Comparison of ENCODE assay signal across 16 cellular contexts in genomic region chr19:15286688-15287355, GRCh38. TPM values are rescaled to one million over a fixed set of nuclear protein-coding genes. Genes with fewer than 3 reads are reported as not detected.
A peak's percentile ranks its signal among the peaks of the same experiment; 100 is the strongest.
DNase-seq lines count a peak whose midpoint lies in the region; ATAC-seq and TF ChIP-seq lines count a peak whose summit lies in the region.
"Had no signal": no experiment of that assay in that cellular context is flagged by ENCODE, and none has a peak within 500 bp of the region (broad histone marks: within the 10 kb centered on the region; RNA-seq: fewer than 3 reads in every experiment).

No MANE protein-coding gene starts in this region.

- WGBS in psoas muscle, 3 donors: 42 to 52% (median 49%) methylated on average over 4 of the region's 4 CpGs

- no peaks in the 10 kb centered on the region for H3K9me3 Mint-ChIP-seq in CD8-positive, alpha-beta T cell
- no peaks in the 10 kb centered on the region for H3K9me3 Mint-ChIP-seq in osteocyte (ENCODE audit: unreplicated experiment)
- H3K9me3 Mint-ChIP-seq: activated T-helper 1 cell treated with anti-CD3 and anti-CD28 coated beads, Interleukin-12 subunit alpha, Interleukin-12 subunit beta, Interleukin-2, Interleukin-4 antibody, amounts not matched to agents 30 ng/mL and 10 ng/mL and 1 ng/mL, durations not matched to agents 14 hours and 24 hours and 36 hours had no signal

- H3K4me1 ChIP-seq in CD8-positive, alpha-beta T cell (ENCODE audit: insufficient read depth, low read length): peaks cover 96% of the 10 kb centered on the region
- H3K4me1 ChIP-seq in Karpas-422 (ENCODE audit: low read length): peaks cover 98% of the 10 kb centered on the region
- peaks cover 100% of the 10 kb centered on the region for H3K4me1 ChIP-seq in psoas muscle

- no peak for DNase-seq in CD8-positive, alpha-beta T cell
- DNase-seq in Karpas-422 (peak; percentile 65), osteocyte (ENCODE audit: extremely low spot score, unreplicated experiment) (no peak), psoas muscle (no peak)
- peak; percentile 28 for DNase-seq in central memory CD4-positive, alpha-beta T cell
- DNase-seq: effector CD8-positive, alpha-beta T cell; NCI-H1694; NCI-H226; stimulated activated CD4-positive, alpha-beta T cell treated with anti-CD3 and anti-CD28 coated beads, Interleukin-1b, Interleukin-23, amount 100 ng/mL, for 48 hours; WERI-Rb-1 had no signal

- no peaks in the 10 kb centered on the region for H3K36me3 ChIP-seq in CD8-positive, alpha-beta T cell (ENCODE audit: insufficient read depth, low read length)
- H3K36me3 ChIP-seq in Karpas-422 (ENCODE audit: insufficient read depth, low read length): no peaks in the 10 kb centered on the region
- no peaks in the 10 kb centered on the region for H3K36me3 ChIP-seq in psoas muscle (ENCODE audit: insufficient read depth in 1 of 2, low read depth in 1 of 2)
- H3K36me3 ChIP-seq: vagina had no signal

- intact Hi-C loops in CD8-positive, alpha-beta T cell (cut with DNase I, micrococcal nuclease): loop anchor here in 1 of 2 experiments (5.0 kb wide), 1 partner anchor 35 kb away; no protein-coding TSS in a partner anchor
- intact Hi-C loops in psoas muscle (cut with DNase I): no loop called here

- H3K27me3 ChIP-seq in CD8-positive, alpha-beta T cell (ENCODE audit: insufficient read depth, low read length): no peaks in the 10 kb centered on the region
- H3K27me3 ChIP-seq in Karpas-422 (ENCODE audit: low read length): no peaks in the 10 kb centered on the region
- H3K27me3 ChIP-seq in psoas muscle (ENCODE audit: insufficient read depth in 3 of 3, low read length in 2 of 3): no peaks in the 10 kb centered on the region
- H3K27me3 ChIP-seq: vagina had no signal

- H3K4me3 Mint-ChIP-seq in CD8-positive, alpha-beta T cell: peak overlapping the region; percentile 40
- H3K4me3 Mint-ChIP-seq in osteocyte (ENCODE audit: unreplicated experiment): no peak overlapping the region

- no peak for TF ChIP-seq CTCF in CD8-positive, alpha-beta T cell (IDR thresholded peaks at IDR 0.05)
- TF ChIP-seq CTCF in osteocyte (IDR thresholded peaks at IDR 0.05) (no peak), psoas muscle (IDR thresholded peaks at IDR 0.05) (no peak)

- H3K4me1 Mint-ChIP-seq in CD8-positive, alpha-beta T cell (ENCODE audit: low read depth): peaks cover 95% of the 10 kb centered on the region
- peaks cover 95% of the 10 kb centered on the region for H3K4me1 Mint-ChIP-seq in osteocyte (ENCODE audit: unreplicated experiment)

- CTCF ChIA-PET in CD8-positive, alpha-beta T cell (lab: Charles Lee): no interaction called here

- H3K27ac Mint-ChIP-seq in CD8-positive, alpha-beta T cell: peak overlapping the region; percentile 25
- H3K27ac Mint-ChIP-seq in osteocyte (ENCODE audit: unreplicated experiment): peak overlapping the region; percentile 68

- no peak overlapping the region for H3K4me3 ChIP-seq in CD8-positive, alpha-beta T cell (ENCODE audit: low read depth, low read length)
- peak overlapping the region; percentile 31; the same call in 1 of the 2 replicates for H3K4me3 ChIP-seq in Karpas-422 (ENCODE audit: low read length)
- H3K4me3 ChIP-seq in psoas muscle: no peak overlapping the region
- H3K4me3 ChIP-seq: vagina had no signal

- ATAC-seq in CD8-positive, alpha-beta T cell: no peak
- ATAC-seq in GM21717 (IDR thresholded peaks at IDR 0.05; ENCODE audit: unreplicated experiment) (no peak), psoas muscle (no peak), GM18868 (IDR thresholded peaks at IDR 0.05; ENCODE audit: unreplicated experiment) (no peak)
- ATAC-seq: Right ventricle myocardium inferior had no signal

- peaks cover 62% of the 10 kb centered on the region for H4K20me1 ChIP-seq in Karpas-422 (ENCODE audit: insufficient read depth, low read depth, low read length)

- no peak overlapping the region for H3K27ac ChIP-seq in CD8-positive, alpha-beta T cell (ENCODE audit: low read depth, low read length)
- H3K27ac ChIP-seq in Karpas-422 (ENCODE audit: low read length) (peak overlapping the region; percentile 88), psoas muscle (no peak overlapping the region)
- H3K27ac ChIP-seq: parathyroid adenoma, vagina had no signal

- H3K9ac ChIP-seq in Karpas-422 (ENCODE audit: low read length): peak overlapping the region; percentile 46
- H3K9ac ChIP-seq: parathyroid adenoma had no signal

- peak overlapping the region; percentile 81 for H3K4me2 ChIP-seq in Karpas-422 (ENCODE audit: low read depth, low read length, poor library complexity, severe bottlenecking)

- no peaks in the 10 kb centered on the region for H3K36me3 Mint-ChIP-seq in CD8-positive, alpha-beta T cell
- H3K36me3 Mint-ChIP-seq in osteocyte (ENCODE audit: unreplicated experiment): no peaks in the 10 kb centered on the region

- H3K9me2 ChIP-seq in Karpas-422 (replicated peaks; ENCODE audit: insufficient read depth, low read length): no peaks in the 10 kb centered on the region

- POLR2A ChIA-PET in CD8-positive, alpha-beta T cell (lab: Charles Lee): no interaction called here

- H3K9me3 ChIP-seq in CD8-positive, alpha-beta T cell (ENCODE audit: low read length): no peaks in the 10 kb centered on the region
- H3K9me3 ChIP-seq in Karpas-422 (ENCODE audit: low read length): no peaks in the 10 kb centered on the region
- no peaks in the 10 kb centered on the region for H3K9me3 ChIP-seq in psoas muscle
- H3K9me3 ChIP-seq: vagina had no signal

- H3K79me2 ChIP-seq in Karpas-422 (ENCODE audit: low read length): peaks cover 97% of the 10 kb centered on the region

- no peaks in the 10 kb centered on the region for H3K27me3 Mint-ChIP-seq in CD8-positive, alpha-beta T cell (ENCODE audit: low read depth)
- H3K27me3 Mint-ChIP-seq in osteocyte (ENCODE audit: unreplicated experiment): no peaks in the 10 kb centered on the region

- no peak overlapping the region for H2AFZ ChIP-seq in Karpas-422 (ENCODE audit: low read length)
- H2AFZ ChIP-seq: parathyroid adenoma had no signal

RNA-seq across cellular contexts. Expression of gene BRD4, which starts 45.5 kb away (rescaled TPM):
- total RNA-seq in CD8-positive, alpha-beta T cell: 100 to 1,000 TPM; 123 to 128 TPM
- total RNA-seq in Karpas-422 (2014; rRNA removed; shearing (Covaris generic); ENCODE audit: low replicate concordance): 41.4 and 58.6 TPM in 2 replicates
- 142 and 143 TPM in 2 replicates for total RNA-seq in osteocyte
- 100 to 1,000 TPM in 2 of 4 donors, 10 to 100 TPM in 2; 65.3 to 120 (median 101) TPM for total RNA-seq in psoas muscle
- 100 to 1,000 TPM in 1 of 3 donors, 10 to 100 TPM in 2; 42.6 to 107 (median 45.6) TPM for polyA plus RNA-seq in psoas muscle

RNA-seq across cellular contexts. Expression of gene EPHX3, which starts 54.6 kb away (rescaled TPM):
- under 1 TPM; 0.19 to 0.62 TPM for total RNA-seq in CD8-positive, alpha-beta T cell
- 0.11 and 1.6 TPM in 2 replicates for total RNA-seq in Karpas-422 (2014; rRNA removed; shearing (Covaris generic); ENCODE audit: low replicate concordance)
- total RNA-seq in osteocyte (not detected in 2 replicates), psoas muscle (under 1 TPM in 2 of 4 donors, not detected in 2; 0.19 to 0.20 TPM)
- polyA plus RNA-seq in psoas muscle: under 1 TPM; 0.05 to 0.20 (median 0.08) TPM
- total RNA-seq: activated T-helper 1 cell treated with anti-CD3 and anti-CD28 coated beads, Interleukin-12 subunit alpha, Interleukin-12 subunit beta, Interleukin-2, Interleukin-4 antibody, amounts not matched to agents 30 ng/mL and 10 ng/mL and 1 ng/mL, durations not matched to agents 14 hours and 24 hours and 36 hours had no signal

Comparison
In these comparisons a context has a peak if more than half of its experiments do, and no peak if none do; other contexts are left out.
1. DNase-seq: peak in Karpas-422 (single experiment) and central memory CD4-positive, alpha-beta T cell (single experiment); none in CD8-positive, alpha-beta T cell (0 of 7), osteocyte (single experiment) and psoas muscle (0 of 2).